Comparison of ENCODE assay signal across 8 cellular contexts in genomic region chr9:113657765-113658564, GRCh38.
DNase-seq lines count a peak whose midpoint lies in the region; ATAC-seq and TF ChIP-seq lines count a peak whose summit lies in the region.

No MANE protein-coding gene starts in this region.

- H3K27me3 Mint-ChIP-seq in chondrocyte (ENCODE audit: low read depth) = peaks cover 19% of the 10 kb centered on the region

- no peaks in the 10 kb centered on the region for H3K27me3 ChIP-seq in left lung

- TF ChIP-seq CTCF in AG09309 (IDR thresholded peaks at IDR 0.05; ENCODE audit: control insufficient read depth, insufficient read depth, low read depth, low read length, missing control alignments) = peak; percentile 98
- TF ChIP-seq CTCF in chondrocyte (IDR thresholded peaks at IDR 0.05) = peak; percentile 95
- TF ChIP-seq CTCF in left lung (IDR thresholded peaks at IDR 0.05) = peak; percentile 89 to 99

- no peak overlapping the region for H3K27ac Mint-ChIP-seq in chondrocyte (ENCODE audit: unreplicated experiment)

- no peaks in the 10 kb centered on the region for H3K9me3 Mint-ChIP-seq in chondrocyte (ENCODE audit: low read depth)

- peak; percentile 83 for ATAC-seq in GM18868 (IDR thresholded peaks at IDR 0.05; ENCODE audit: unreplicated experiment)
- peak; percentile 75 for ATAC-seq in HG03280 (IDR thresholded peaks at IDR 0.05; ENCODE audit: unreplicated experiment)
- peak; percentile 93 for ATAC-seq in left lung

- H3K36me3 ChIP-seq in left lung = no peaks in the 10 kb centered on the region

- no peak overlapping the region for H3K27ac ChIP-seq in left lung

- H3K36me3 Mint-ChIP-seq in chondrocyte (ENCODE audit: low read depth) = no peaks in the 10 kb centered on the region

- peaks cover 17 to 44% of the 10 kb centered on the region in 2 donors for H3K4me1 ChIP-seq in left lung

- DNase-seq in AG09309 (ENCODE audit: low read depth) = no peak
- peak; percentile 84 for DNase-seq in NCI-H460 (ENCODE audit: extremely low read depth, low read depth)
- DNase-seq in activated CD4-positive, alpha-beta T cell treated with anti-CD3 and anti-CD28 coated beads for 24 hours (ENCODE audit: low read depth in 2 of 2) = peak; percentile 71 to 83
- DNase-seq in chondrocyte (ENCODE audit: low spot score) = no peak
- DNase-seq in left lung = peak; percentile 84 to 87
- DNase-seq in stimulated activated CD4-positive, alpha-beta T cell treated with anti-CD3 and anti-CD28 coated beads, TNF-alpha, amount 100 ng/mL, for 1 hour (ENCODE audit: low read depth in 3 of 3, low spot score in 1 of 3) = peak; percentile 38 to 77 (median 58)

- peaks cover 9% of the 10 kb centered on the region for H3K4me1 Mint-ChIP-seq in chondrocyte (ENCODE audit: low read depth)

- intact Hi-C loops in left lung (cut with DNase I) = loop anchor here (5.0 to 10.0 kb wide), 3 partner anchors 63 to 211 kb away; no protein-coding TSS in a partner anchor

- H3K4me3 ChIP-seq in AG09309 (ENCODE audit: control insufficient read depth, low read depth, low read length) (no peak overlapping the region), left lung (no peak overlapping the region)

- no peak overlapping the region for H3K4me3 Mint-ChIP-seq in chondrocyte (ENCODE audit: unreplicated experiment)

- no peaks in the 10 kb centered on the region for H3K9me3 ChIP-seq in left lung

Comparison
In these comparisons a context has a peak if more than half of its experiments do, and no peak if none do; other contexts are left out.
1. DNase-seq: peak in NCI-H460 (single experiment), activated CD4-positive, alpha-beta T cell treated with anti-CD3 and anti-CD28 coated beads for 24 hours (2 of 2), left lung (2 of 2) and stimulated activated CD4-positive, alpha-beta T cell treated with anti-CD3 and anti-CD28 coated beads, TNF-alpha, amount 100 ng/mL, for 1 hour (3 of 3); none in AG09309 (single experiment) and chondrocyte (single experiment).
2. Peak in every context shown above with its lines, with median percentiles within 50 percentile points of each other: CTCF ChIP-seq and ATAC-seq.